27 cellular contexts compared by ENCODE assay signal in the genomic region with DNA sequence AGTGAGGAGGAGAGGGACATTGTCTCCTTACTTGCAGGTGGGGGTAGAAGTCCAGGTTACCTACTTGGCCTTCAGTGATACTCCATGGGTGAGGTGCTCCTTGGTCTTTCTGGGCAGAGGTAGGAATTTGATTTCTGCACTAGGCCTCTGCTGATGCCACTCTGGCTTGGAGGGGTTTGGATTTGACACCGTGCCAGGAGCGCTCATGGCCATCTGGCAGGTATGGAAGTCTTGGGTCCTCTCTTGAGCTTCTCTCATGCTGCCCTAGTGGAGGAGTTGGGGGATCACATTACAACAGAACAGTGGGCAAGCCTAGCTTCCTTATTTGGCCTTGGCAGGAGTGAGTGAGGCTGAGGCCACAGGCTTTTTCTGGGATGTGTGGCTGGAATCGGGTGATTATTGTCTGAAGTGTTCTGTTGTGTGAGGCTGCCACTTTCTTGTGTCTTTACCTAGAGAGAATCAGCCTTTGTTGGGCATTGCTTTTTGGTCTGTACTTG.
DNase-seq lines count a peak whose midpoint lies in the region; TF ChIP-seq lines count a peak whose summit lies in the region.
"Had no signal": no experiment of that assay in that cellular context is flagged by ENCODE, and none has a peak within 500 bp of the region (broad histone marks: within the 10 kb centered on the region; RNA-seq: fewer than 3 reads in every experiment).

No MANE protein-coding gene starts in this region.

- H3K4me1 Mint-ChIP-seq in endodermal cell: peaks cover 4% of the 10 kb centered on the region
- H3K4me1 Mint-ChIP-seq in CD4-positive, alpha-beta memory T cell: no peaks in the 10 kb centered on the region
- H3K4me1 Mint-ChIP-seq: CD14-positive monocyte; stimulated activated naive CD8-positive, alpha-beta T cell treated with anti-CD3 and anti-CD28 coated beads, Interleukin-15, amount 100 ng/mL, for 72 hours; T-helper 17 cell had no signal

- H3K4me2 ChIP-seq in GM23248 (ENCODE audit: unreplicated experiment): no peak overlapping the region

- H3K4me1 ChIP-seq in endodermal cell (ENCODE audit: control insufficient read depth, insufficient read depth, low read length): no peaks in the 10 kb centered on the region
- peaks cover 7% of the 10 kb centered on the region; the same call in 1 of the 2 replicates for H3K4me1 ChIP-seq in GM23248 (ENCODE audit: insufficient read depth)
- no peaks in the 10 kb centered on the region for H3K4me1 ChIP-seq in A673 (ENCODE audit: insufficient read depth, low read length, poor library complexity, severe bottlenecking)
- H3K4me1 ChIP-seq in CD4-positive, alpha-beta memory T cell (ENCODE audit: insufficient read depth, low read length): no peaks in the 10 kb centered on the region

- H3K27ac Mint-ChIP-seq in endodermal cell: no peak overlapping the region
- no peak overlapping the region for H3K27ac Mint-ChIP-seq in CD4-positive, alpha-beta memory T cell
- H3K27ac Mint-ChIP-seq: CD14-positive monocyte; effector memory CD8-positive, alpha-beta T cell; mesothelial cell of epicardium; stimulated activated naive CD8-positive, alpha-beta T cell treated with anti-CD3 and anti-CD28 coated beads, Interleukin-15, amount 100 ng/mL, for 72 hours; T-helper 17 cell had no signal

- 0 out of 2 replicates have a peak, but pooled peaks cover 5% of the 10 kb centered on the region for H3K9me2 ChIP-seq in GM23248 (ENCODE audit: insufficient read depth)

- peak; percentile 19 for DNase-seq in DMS53 (lab: John Stamatoyannopoulos, UW)
- DNase-seq in DMS53 treated with DMSO at 0.1 percent for 48 hours (lab: John Stamatoyannopoulos, UW; ENCODE audit: unreplicated experiment): no peak
- DNase-seq in NCI-H187 treated with DMSO at 0.1 percent for 48 hours (lab: John Stamatoyannopoulos, UW): peak; percentile 1
- DNase-seq in NCI-H446 treated with DMSO at 0.1 percent for 48 hours (lab: John Stamatoyannopoulos, UW): peak; percentile 31
- DNase-seq in endodermal cell: no peak
- DNase-seq in GM23248: no peak
- no peak for DNase-seq in A673 (ENCODE audit: low spot score)
- no peak for DNase-seq in CD4-positive, alpha-beta memory T cell
- DNase-seq: activated CD4-positive, alpha-beta T cell treated with anti-CD3 and anti-CD28 coated beads, Interleukin-2, amount 50 U/mL, for 4 hours; activated CD8-positive, alpha-beta memory T cell treated with anti-CD3 and anti-CD28 coated beads, Interleukin-2, amount 50 U/mL, for 4 hours; activated naive CD4-positive, alpha-beta T cell treated with Interleukin-2 at 50 U/mL for 16 hours; Calu3; effector memory CD8-positive, alpha-beta T cell; erythroblast; glutamatergic neuron; HCEC 1CT; KG1; NCI-H1436; Right ventricle myocardium superior; stimulated activated naive CD8-positive, alpha-beta T cell treated with anti-CD3 and anti-CD28 coated beads, Interleukin-15, amount 100 ng/mL, for 72 hours; T-helper 17 cell had no signal

- WGBS in endodermal cell (ENCODE audit: insufficient coverage in 1 of 2, insufficient read length in 1 of 2), 2 experiments: 59 to 62% methylated on average over 3 of the region's 3 CpGs
- 53 to 55% methylated on average over 3 of the region's 3 CpGs for WGBS in GM23248 (ENCODE audit: low coverage in 1 of 2, low lambda C conversion rate in 2 of 2, missing lambda C conversion rate in 2 of 2), 2 experiments

- H3K27ac ChIP-seq in endodermal cell (ENCODE audit: low read depth, low read length) (no peak overlapping the region), GM23248 (no peak overlapping the region), A673 (ENCODE audit: low read depth, low read length, poor library complexity, severe bottlenecking) (no peak overlapping the region)
- no peak overlapping the region for H3K27ac ChIP-seq in CD4-positive, alpha-beta memory T cell (ENCODE audit: low read depth, low read length)
- H3K27ac ChIP-seq: 22Rv1, coronary artery, HL-60, thoracic aorta had no signal

- H3K9me3 ChIP-seq in endodermal cell (ENCODE audit: control insufficient read depth, low read length) (no peaks in the 10 kb centered on the region), GM23248 (ENCODE audit: low read depth) (no peaks in the 10 kb centered on the region), A673 (ENCODE audit: low read depth, low read length, poor library complexity, severe bottlenecking) (peaks cover 57% of the 10 kb centered on the region)
- H3K9me3 ChIP-seq in CD4-positive, alpha-beta memory T cell (ENCODE audit: control insufficient read depth in 1 of 2, low read length in 2 of 2): no peaks in the 10 kb centered on the region
- H3K9me3 ChIP-seq: thoracic aorta had no signal

- POLR2A ChIA-PET in A673 (lab: Charles Lee; ENCODE audit: low non-redundant PET): no interaction called here
- POLR2A ChIA-PET in CD4-positive, alpha-beta memory T cell (lab: Charles Lee; ENCODE audit: partially characterized antibody): no interaction called here

- no peaks in the 10 kb centered on the region for H3K79me2 ChIP-seq in GM23248 (ENCODE audit: insufficient read depth)

- no peaks in the 10 kb centered on the region for H3K27me3 ChIP-seq in endodermal cell (ENCODE audit: control insufficient read depth, insufficient read depth, low read length, poor library complexity, severe bottlenecking)
- no peaks in the 10 kb centered on the region for H3K27me3 ChIP-seq in GM23248 (replicated peaks; ENCODE audit: insufficient read depth)
- no peaks in the 10 kb centered on the region for H3K27me3 ChIP-seq in A673 (replicated peaks; ENCODE audit: insufficient read depth, low read depth, low read length, poor library complexity)
- H3K27me3 ChIP-seq in CD4-positive, alpha-beta memory T cell (ENCODE audit: insufficient read depth, low read length): no peaks in the 10 kb centered on the region

- in situ Hi-C loops in GM23248 (cut with MboI): no loop called here

- peak; percentile 45 for TF ChIP-seq CTCF in endodermal cell (conservative IDR thresholded peaks at IDR 0.05)
- TF ChIP-seq CTCF in A673 (conservative IDR thresholded peaks at IDR 0.05; ENCODE audit: low read depth, low read length): no peak

- H4K20me1 ChIP-seq in GM23248 (ENCODE audit: insufficient read depth): no peaks in the 10 kb centered on the region

- intact Hi-C loops in A673 (cut with micrococcal nuclease; ENCODE audit: unreplicated experiment): no loop called here
- intact Hi-C loops in CD4-positive, alpha-beta memory T cell (cut with micrococcal nuclease): no loop called here

- H3K36me3 Mint-ChIP-seq in endodermal cell (ENCODE audit: low read depth): no peaks in the 10 kb centered on the region
- no peaks in the 10 kb centered on the region for H3K36me3 Mint-ChIP-seq in CD4-positive, alpha-beta memory T cell
- H3K36me3 Mint-ChIP-seq: CD14-positive monocyte, mesothelial cell of epicardium had no signal

- H2AFZ ChIP-seq in GM23248: no peak overlapping the region

- H3K36me3 ChIP-seq in endodermal cell (ENCODE audit: control insufficient read depth, insufficient read depth, low read length) (no peaks in the 10 kb centered on the region), GM23248 (ENCODE audit: low read depth) (no peaks in the 10 kb centered on the region), A673 (ENCODE audit: insufficient read depth, low read length, poor library complexity, severe bottlenecking) (no peaks in the 10 kb centered on the region)
- no peaks in the 10 kb centered on the region for H3K36me3 ChIP-seq in CD4-positive, alpha-beta memory T cell (ENCODE audit: insufficient read depth, low read length)
- H3K36me3 ChIP-seq: thoracic aorta had no signal

- H3K4me3 Mint-ChIP-seq in endodermal cell: no peak overlapping the region
- no peak overlapping the region for H3K4me3 Mint-ChIP-seq in CD4-positive, alpha-beta memory T cell
- H3K4me3 Mint-ChIP-seq: CD14-positive monocyte; effector memory CD8-positive, alpha-beta T cell; mesothelial cell of epicardium; stimulated activated naive CD8-positive, alpha-beta T cell treated with anti-CD3 and anti-CD28 coated beads, Interleukin-15, amount 100 ng/mL, for 72 hours; T-helper 17 cell had no signal

- no peaks in the 10 kb centered on the region for H3F3A ChIP-seq in GM23248 (ENCODE audit: insufficient read depth)

- H3K4me3 ChIP-seq in endodermal cell (ENCODE audit: low read length): no peak overlapping the region
- no peak overlapping the region for H3K4me3 ChIP-seq in GM23248
- H3K4me3 ChIP-seq in A673 (ENCODE audit: low read depth, low read length, poor library complexity, severe bottlenecking): no peak overlapping the region
- no peak overlapping the region for H3K4me3 ChIP-seq in CD4-positive, alpha-beta memory T cell (ENCODE audit: low read length in 2 of 2)
- H3K4me3 ChIP-seq: coronary artery, thoracic aorta had no signal

- H3K27me3 Mint-ChIP-seq in endodermal cell (ENCODE audit: insufficient read depth): no peaks in the 10 kb centered on the region
- no peaks in the 10 kb centered on the region for H3K27me3 Mint-ChIP-seq in CD4-positive, alpha-beta memory T cell
- H3K27me3 Mint-ChIP-seq: effector memory CD8-positive, alpha-beta T cell; stimulated activated naive CD8-positive, alpha-beta T cell treated with anti-CD3 and anti-CD28 coated beads, Interleukin-15, amount 100 ng/mL, for 72 hours; T-helper 17 cell had no signal

- CTCF ChIA-PET in A673 (lab: Charles Lee): no interaction called here
- CTCF ChIA-PET in CD4-positive, alpha-beta memory T cell (lab: Charles Lee; ENCODE audit: partially characterized antibody): no interaction called here

- H3K9ac ChIP-seq in endodermal cell (ENCODE audit: extremely low read depth, low read length, poor library complexity, severe bottlenecking): no peak overlapping the region
- no peak overlapping the region for H3K9ac ChIP-seq in GM23248

- BruUV-seq in A673 (replicated peaks; lab: Mats Ljungman, UMichigan): no TSS peak

- no peaks in the 10 kb centered on the region for H3K9me3 Mint-ChIP-seq in endodermal cell
- peaks cover 0 to 18% (median 6%) of the 10 kb centered on the region in 8 donors for H3K9me3 Mint-ChIP-seq in CD4-positive, alpha-beta memory T cell
- H3K9me3 Mint-ChIP-seq: mesothelial cell of epicardium had no signal

Comparison
In these comparisons a context has a peak if more than half of its experiments do, and no peak if none do; other contexts are left out.
1. DNase-seq: peak in DMS53 (single experiment), NCI-H187 treated with DMSO at 0.1 percent for 48 hours (single experiment) and NCI-H446 treated with DMSO at 0.1 percent for 48 hours (single experiment); none in DMS53 treated with DMSO at 0.1 percent for 48 hours (single experiment), endodermal cell (single experiment), GM23248 (single experiment), A673 (single experiment) and CD4-positive, alpha-beta memory T cell (0 of 5).